Comparison of ENCODE assay signal across 1 cellular context in genomic region chr20:50826121-50826520, GRCh38.
TF ChIP-seq lines count a peak whose summit lies in the region.

No MANE protein-coding gene starts in this region.

TF ChIP-seq in IMR-90, 13 proteins besides CTCF, POLR2A, EP300 and RAD21:
- no peak for TF ChIP-seq SMC3 (IDR thresholded peaks at IDR 0.05; ENCODE audit: low read depth, low read length)
- TF ChIP-seq BHLHE40 (IDR thresholded peaks at IDR 0.05; ENCODE audit: low read depth, low read length): no peak
- TF ChIP-seq USF2 (IDR thresholded peaks at IDR 0.05; ENCODE audit: low read depth, low read length): no peak
- no peak for TF ChIP-seq ELK1 (IDR thresholded peaks at IDR 0.05; ENCODE audit: borderline replicate concordance, low read depth, low read length)
- TF ChIP-seq MAFK (IDR thresholded peaks at IDR 0.05; ENCODE audit: low read depth, low read length): no peak
- TF ChIP-seq NFE2L2 (IDR thresholded peaks at IDR 0.05; ENCODE audit: low read depth, low read length): no peak
- TF ChIP-seq MAZ (IDR thresholded peaks at IDR 0.05; ENCODE audit: borderline replicate concordance, low read depth, low read length): no peak
- no peak for TF ChIP-seq MXI1 (IDR thresholded peaks at IDR 0.05; ENCODE audit: borderline replicate concordance, low read depth, low read length)
- no peak for TF ChIP-seq CEBPB (IDR thresholded peaks at IDR 0.05; ENCODE audit: low read depth, low read length)
- TF ChIP-seq CHD1 (IDR thresholded peaks at IDR 0.05; ENCODE audit: low read depth, low read length): no peak
- no peak for TF ChIP-seq RCOR1 (IDR thresholded peaks at IDR 0.05; ENCODE audit: insufficient replicate concordance, low read length)
